1 cellular context compared by ENCODE assay signal in genomic region chr7:47540053-47540386, GRCh38.
TF ChIP-seq lines count a peak whose summit lies in the region.

No MANE protein-coding gene starts in this region.

TF ChIP-seq in liver, 16 proteins besides CTCF, POLR2A, EP300 and RAD21 (continued from another document):
- TF ChIP-seq REST (IDR thresholded peaks at IDR 0.05) (no peak), SP1 (IDR thresholded peaks at IDR 0.05) (no peak), NR2F2 (IDR thresholded peaks at IDR 0.05) (no peak)
